8 cellular contexts compared by ENCODE assay signal in genomic region chr4:180058731-180059215, GRCh38.
DNase-seq lines count a peak whose midpoint lies in the region; ATAC-seq and TF ChIP-seq lines count a peak whose summit lies in the region.

No MANE protein-coding gene starts in this region.

- H3K36me3 ChIP-seq in GM23338 (ENCODE audit: insufficient read depth) (no peaks in the 10 kb centered on the region), spleen (no peaks in the 10 kb centered on the region)

- peak; percentile 57 for ATAC-seq in GM23338

- WGBS in spleen, 5 donors = 1 to 4% (median 1%) methylated on average over 40 to 64 of the region's 64 CpGs

- no peak overlapping the region for H3K27ac Mint-ChIP-seq in GM23338
- peak overlapping the region in 1 of 5 experiments; percentile 28 for H3K27ac Mint-ChIP-seq in brain

- peak overlapping the region; percentile 99 for H3K4me2 ChIP-seq in GM23338

- H3K27ac ChIP-seq in GM23338 (ENCODE audit: low read depth) = no peak overlapping the region
- no peak overlapping the region for H3K27ac ChIP-seq in spleen

- peaks cover 33% of the 10 kb centered on the region for H3K27me3 ChIP-seq in GM23338 (ENCODE audit: insufficient read depth)
- peaks cover 0 to 75% (median 47%) of the 10 kb centered on the region in 7 donors for H3K27me3 ChIP-seq in spleen (replicated peaks in 1 of 7)

- no peaks in the 10 kb centered on the region for H3K9me3 ChIP-seq in spleen

- no peaks in the 10 kb centered on the region for H3K79me2 ChIP-seq in GM23338 (replicated peaks; ENCODE audit: insufficient read depth)

- intact Hi-C loops in spleen (cut with DNase I; ENCODE audit: low total_unique reads) = no loop called here

- H3K4me1 Mint-ChIP-seq in GM23338 (peaks cover 18% of the 10 kb centered on the region), brain (peaks cover 25% of the 10 kb centered on the region)

- H3K4me1 ChIP-seq in GM23338 (ENCODE audit: insufficient read depth) (peaks cover 5% of the 10 kb centered on the region), spleen (peaks cover 4 to 28% (median 20%) of the 10 kb centered on the region in 6 donors)

- H3K4me3 Mint-ChIP-seq in GM23338 (peak overlapping the region; percentile 93), brain (peak overlapping the region; percentile 92 to 98 (median 97))

- H3K36me3 Mint-ChIP-seq in GM23338 (ENCODE audit: low read depth) = no peaks in the 10 kb centered on the region; the same call in 2 of the 3 replicates
- H3K36me3 Mint-ChIP-seq in brain = no peaks in the 10 kb centered on the region

- H4K20me1 ChIP-seq in GM23338 (replicated peaks; ENCODE audit: insufficient read depth) = no peaks in the 10 kb centered on the region

- no peak for TF ChIP-seq POLR2A in spleen (IDR thresholded peaks at IDR 0.05)

- H3F3A ChIP-seq in GM23338 (replicated peaks; ENCODE audit: low read depth) = no peaks in the 10 kb centered on the region

- DNase-seq in DMS153 (lab: John Stamatoyannopoulos, UW) (peak; percentile 70), GM23338 (ENCODE audit: low spot score) (peak; percentile 89), NCI-H2081 treated with DMSO at 0.1 percent for 48 hours (lab: John Stamatoyannopoulos, UW) (peak; percentile 31), inferior parietal cortex (ENCODE audit: extremely low spot score) (peak; percentile 42), spleen (peak; percentile 75), GDM1 (lab: John Stamatoyannopoulos, UW) (no peak), mesenteric fat pad (ENCODE audit: low spot score) (no peak)

- H3K4me3 ChIP-seq in GM23338 = peak overlapping the region; percentile 92
- H3K4me3 ChIP-seq in spleen = peak overlapping the region in 7 of 8 donors; percentile 30 to 71 (median 45)

- H2AFZ ChIP-seq in GM23338 = peak overlapping the region; percentile 99; the same call in 1 of the 2 replicates

- H3K9me3 Mint-ChIP-seq in GM23338 = no peaks in the 10 kb centered on the region
- H3K9me3 Mint-ChIP-seq in brain = no peaks in the 10 kb centered on the region

- TF ChIP-seq CTCF in GM23338 (conservative IDR thresholded peaks at IDR 0.05; ENCODE audit: low read depth in 2 of 2) = no peak
- TF ChIP-seq CTCF in brain (conservative IDR thresholded peaks at IDR 0.05) = no peak
- no peak for TF ChIP-seq CTCF in spleen (IDR thresholded peaks at IDR 0.05 in 8 of 11, conservative IDR thresholded peaks at IDR 0.05 in 3 of 11)

- H3K9me2 ChIP-seq in GM23338 (ENCODE audit: insufficient read depth) = no peaks in the 10 kb centered on the region

- H3K27me3 Mint-ChIP-seq in GM23338 (ENCODE audit: insufficient read depth, low read depth, poor library complexity) (peaks cover 17% of the 10 kb centered on the region), brain (peaks cover 53% of the 10 kb centered on the region)

TF ChIP-seq in GM23338, 12 proteins besides CTCF, POLR2A, EP300 and RAD21:
- TF ChIP-seq NANOG (IDR thresholded peaks at IDR 0.05; ENCODE audit: borderline replicate concordance) (no peak), POLR2AphosphoS5 (IDR thresholded peaks at IDR 0.05; ENCODE audit: low read depth) (no peak), EZH2 (IDR thresholded peaks at IDR 0.05; ENCODE audit: low read depth, unreplicated experiment) (no peak)
- TF ChIP-seq, protein P1, sequence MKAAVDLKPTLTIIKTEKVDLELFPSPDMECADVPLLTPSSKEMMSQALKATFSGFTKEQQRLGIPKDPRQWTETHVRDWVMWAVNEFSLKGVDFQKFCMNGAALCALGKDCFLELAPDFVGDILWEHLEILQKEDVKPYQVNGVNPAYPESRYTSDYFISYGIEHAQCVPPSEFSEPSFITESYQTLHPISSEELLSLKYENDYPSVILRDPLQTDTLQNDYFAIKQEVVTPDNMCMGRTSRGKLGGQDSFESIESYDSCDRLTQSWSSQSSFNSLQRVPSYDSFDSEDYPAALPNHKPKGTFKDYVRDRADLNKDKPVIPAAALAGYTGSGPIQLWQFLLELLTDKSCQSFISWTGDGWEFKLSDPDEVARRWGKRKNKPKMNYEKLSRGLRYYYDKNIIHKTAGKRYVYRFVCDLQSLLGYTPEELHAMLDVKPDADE (IDR thresholded peaks at IDR 0.05) = no peak

Comparison
In these comparisons a context has a peak if more than half of its experiments do, and no peak if none do; other contexts are left out.
1. DNase-seq: peak in DMS153 (single experiment), GM23338 (single experiment), NCI-H2081 treated with DMSO at 0.1 percent for 48 hours (single experiment), inferior parietal cortex (single experiment) and spleen (single experiment); none in GDM1 (single experiment) and mesenteric fat pad (single experiment).